Comparison of ENCODE assay signal across 21 cellular contexts in the genomic region with DNA sequence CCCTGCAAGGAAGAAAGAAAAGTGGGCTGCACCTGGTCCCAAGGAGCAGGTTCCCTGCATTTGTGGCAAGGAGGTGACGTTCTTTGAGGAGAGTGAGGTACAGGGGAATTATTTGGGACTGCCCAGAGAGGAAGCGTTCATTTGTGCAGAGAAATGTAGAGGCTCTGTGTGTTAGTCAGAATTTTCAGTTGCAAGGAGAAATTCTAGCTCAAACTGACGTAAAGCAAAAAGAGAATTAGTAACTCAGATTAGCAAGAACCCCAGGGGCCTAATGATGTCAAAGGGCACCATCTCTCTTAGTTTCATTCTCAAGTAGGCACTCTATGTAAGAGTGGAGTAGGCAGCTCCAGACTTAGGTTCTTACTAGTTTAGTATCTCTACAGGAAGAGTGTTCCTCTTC. TPM values are rescaled to one million over a fixed set of nuclear protein-coding genes. Genes with fewer than 3 reads are reported as not detected.
DNase-seq lines count a peak whose midpoint lies in the region; ATAC-seq and TF ChIP-seq lines count a peak whose summit lies in the region.
"Had no signal": no experiment of that assay in that cellular context is flagged by ENCODE, and none has a peak within 500 bp of the region (broad histone marks: within the 10 kb centered on the region; RNA-seq: fewer than 3 reads in every experiment).

No MANE protein-coding gene starts in this region.

- no peak overlapping the region for H3K4me3 Mint-ChIP-seq in activated CD4-positive, alpha-beta T cell treated with anti-CD3 and anti-CD28 coated beads, Interleukin-2, amount 10 ng/mL, durations not matched to agents 24 days and 14 days
- H3K4me3 Mint-ChIP-seq in neural crest cell: peak overlapping the region; percentile 96
- H3K4me3 Mint-ChIP-seq: activated CD8-positive, alpha-beta T cell treated with anti-CD3 and anti-CD28 coated beads, Interleukin-2, amount 10 ng/mL, durations not matched to agents 7 days and 5 days had no signal

- H2AFZ ChIP-seq in PC-9: no peak overlapping the region

- H3K9me3 ChIP-seq in PC-9 (ENCODE audit: insufficient read depth, low read depth): no peaks in the 10 kb centered on the region
- no peaks in the 10 kb centered on the region for H3K9me3 ChIP-seq in body of pancreas
- H3K9me3 ChIP-seq: Peyer's patch had no signal

- H3K4me3 ChIP-seq in PC-9 (peak overlapping the region; percentile 79; the same call in 1 of the 2 replicates), body of pancreas (no peak overlapping the region)
- H3K4me3 ChIP-seq: Peyer's patch had no signal

- H3K36me3 ChIP-seq in PC-9 (ENCODE audit: low read depth) (peaks cover 12% of the 10 kb centered on the region), body of pancreas (replicated peaks in 1 of 2; ENCODE audit: insufficient read depth in 1 of 2, low read depth in 2 of 2) (no peaks in the 10 kb centered on the region)
- H3K36me3 ChIP-seq: Peyer's patch had no signal

- peaks cover 17% of the 10 kb centered on the region for H4K20me1 ChIP-seq in PC-9 (ENCODE audit: insufficient read depth)

- peak overlapping the region; percentile 56 for H3K27ac Mint-ChIP-seq in activated CD4-positive, alpha-beta T cell treated with anti-CD3 and anti-CD28 coated beads, Interleukin-2, amount 10 ng/mL, durations not matched to agents 24 days and 14 days
- no peak overlapping the region for H3K27ac Mint-ChIP-seq in neural crest cell (ENCODE audit: unreplicated experiment)
- H3K27ac Mint-ChIP-seq: activated CD8-positive, alpha-beta T cell treated with anti-CD3 and anti-CD28 coated beads, Interleukin-2, amount 10 ng/mL, durations not matched to agents 7 days and 5 days; CD8-positive, alpha-beta T cell had no signal

- CTCF ChIA-PET in PC-9 (lab: Charles Lee): interaction anchor here (0.6 kb wide), 1 partner anchor 324 kb away, joined by 3 read pairs; no protein-coding TSS in a partner anchor

- ATAC-seq in GM18870 (IDR thresholded peaks at IDR 0.05; ENCODE audit: unreplicated experiment): peak; percentile 20
- no peak for ATAC-seq in GM18517 (IDR thresholded peaks at IDR 0.05; ENCODE audit: unreplicated experiment)
- no peak for ATAC-seq in GM18519 (IDR thresholded peaks at IDR 0.05; ENCODE audit: low FRiP score, unreplicated experiment)
- ATAC-seq in body of pancreas: no peak
- ATAC-seq: activated CD8-positive, alpha-beta T cell treated with anti-CD3 and anti-CD28 coated beads, Interleukin-2, amount 10 ng/mL, durations not matched to agents 7 days and 5 days; CD8-positive, alpha-beta T cell had no signal

- intact Hi-C loops in activated CD4-positive, alpha-beta T cell treated with anti-CD3 and anti-CD28 coated beads, Interleukin-2, amount 10 ng/mL, durations not matched to agents 24 days and 14 days (cut with micrococcal nuclease): loop anchor here (5.0 to 10.0 kb wide), 4 partner anchors 111 to 1324 kb away; a partner anchor contains a TSS
- intact Hi-C loops in PC-9 (cut with micrococcal nuclease; ENCODE audit: unreplicated experiment): loop anchor here (5.0 kb wide), 2 partner anchors 66 to 344 kb away; no protein-coding TSS in a partner anchor
- intact Hi-C loops in body of pancreas (cut with DNase I): no loop called here

- POLR2A ChIA-PET in PC-9 (lab: Charles Lee; ENCODE audit: unreplicated experiment): interaction anchor here (0.5 to 1.0 kb wide), 4 partner anchors 11 to 93 kb away, joined by 3 to 26 read pairs (median 4); no protein-coding TSS in a partner anchor

- H3K9me3 Mint-ChIP-seq in activated CD4-positive, alpha-beta T cell treated with anti-CD3 and anti-CD28 coated beads, Interleukin-2, amount 10 ng/mL, durations not matched to agents 24 days and 14 days: no peaks in the 10 kb centered on the region
- H3K9me3 Mint-ChIP-seq in neural crest cell: no peaks in the 10 kb centered on the region
- H3K9me3 Mint-ChIP-seq: CD8-positive, alpha-beta T cell had no signal

- DNase-seq in activated CD4-positive, alpha-beta T cell treated with anti-CD3 and anti-CD28 coated beads, Interleukin-2, amount 10 ng/mL, durations not matched to agents 24 days and 14 days: no peak
- DNase-seq in activated CD4-positive, alpha-beta T cell treated with anti-CD3 and anti-CD28 coated beads for 48 hours: no peak
- DNase-seq in PC-9: no peak
- DNase-seq in neural crest cell (ENCODE audit: low read depth, low spot score): no peak
- no peak for DNase-seq in body of pancreas
- DNase-seq: activated CD8-positive, alpha-beta T cell treated with anti-CD3 and anti-CD28 coated beads, Interleukin-2, amount 10 ng/mL, durations not matched to agents 7 days and 5 days; CD8-positive, alpha-beta T cell; DND-41; GOT3; hippocampal formation; KBM-7; mesendoderm; NCI-H1092 treated with DMSO at 0.1 percent for 48 hours; NCI-H748 treated with DMSO at 0.1 percent for 48 hours; Peyer's patch; stimulated activated naive CD4-positive, alpha-beta T cell treated with Interleukin-2 at 50 U/mL for 16 hours had no signal

- H3K9me2 ChIP-seq in PC-9 (ENCODE audit: insufficient read depth): no peaks in the 10 kb centered on the region

- peaks cover 19% of the 10 kb centered on the region for H3F3A ChIP-seq in PC-9 (ENCODE audit: insufficient read depth, low read depth)

- peaks cover 11% of the 10 kb centered on the region for H3K27me3 Mint-ChIP-seq in activated CD4-positive, alpha-beta T cell treated with anti-CD3 and anti-CD28 coated beads, Interleukin-2, amount 10 ng/mL, durations not matched to agents 24 days and 14 days
- H3K27me3 Mint-ChIP-seq in neural crest cell (ENCODE audit: low read depth): no peaks in the 10 kb centered on the region

- 94 to 98% methylated on average over 3 of the region's 3 CpGs for WGBS in body of pancreas, 2 donors

- peak overlapping the region; percentile 91 for H3K4me2 ChIP-seq in PC-9

- BruUV-seq in PC-9 (replicated peaks; lab: Mats Ljungman, UMichigan): no TSS peak

- peaks cover 18% of the 10 kb centered on the region for H3K36me3 Mint-ChIP-seq in activated CD4-positive, alpha-beta T cell treated with anti-CD3 and anti-CD28 coated beads, Interleukin-2, amount 10 ng/mL, durations not matched to agents 24 days and 14 days (ENCODE audit: low read depth)
- H3K36me3 Mint-ChIP-seq in neural crest cell (ENCODE audit: low read depth): no peaks in the 10 kb centered on the region

- H3K27me3 ChIP-seq in PC-9 (ENCODE audit: insufficient read depth, low read depth) (no peaks in the 10 kb centered on the region), body of pancreas (no peaks in the 10 kb centered on the region)
- H3K27me3 ChIP-seq: Peyer's patch had no signal

- peaks cover 31% of the 10 kb centered on the region for H3K4me1 Mint-ChIP-seq in activated CD4-positive, alpha-beta T cell treated with anti-CD3 and anti-CD28 coated beads, Interleukin-2, amount 10 ng/mL, durations not matched to agents 24 days and 14 days
- H3K4me1 Mint-ChIP-seq in neural crest cell: peaks cover 34% of the 10 kb centered on the region

- peak overlapping the region; percentile 99 for H3K27ac ChIP-seq in PC-9
- no peak overlapping the region for H3K27ac ChIP-seq in body of pancreas

- H3K79me2 ChIP-seq in PC-9 (ENCODE audit: low read depth): peaks cover 49% of the 10 kb centered on the region

- H3K4me1 ChIP-seq in PC-9 (replicated peaks; ENCODE audit: insufficient read depth) (peaks cover 32% of the 10 kb centered on the region), body of pancreas (peaks cover 23% of the 10 kb centered on the region)

- TF ChIP-seq POLR2A in body of pancreas (IDR thresholded peaks at IDR 0.05): no peak

- TF ChIP-seq CTCF in PC-9 (conservative IDR thresholded peaks at IDR 0.05) (no peak), neural crest cell (conservative IDR thresholded peaks at IDR 0.05) (no peak), body of pancreas (IDR thresholded peaks at IDR 0.05) (no peak)

RNA-seq across cellular contexts. Expression of a gene that starts 2.4 kb away (rescaled TPM):
- 463 TPM in 2 replicates for total RNA-seq in activated CD4-positive, alpha-beta T cell treated with anti-CD3 and anti-CD28 coated beads, Interleukin-2, amount 10 ng/mL, durations not matched to agents 24 days and 14 days
- total RNA-seq in PC-9 (2021): 1,110 and 1,260 TPM in 2 replicates
- total RNA-seq in neural crest cell: 181 and 188 TPM in 2 replicates
- total RNA-seq in body of pancreas: 10 to 100 TPM; 40.2 to 93.1 TPM

RNA-seq across cellular contexts. Expression of a gene that starts 50.7 kb away (rescaled TPM):
- not detected in 2 replicates for total RNA-seq in activated CD4-positive, alpha-beta T cell treated with anti-CD3 and anti-CD28 coated beads, Interleukin-2, amount 10 ng/mL, durations not matched to agents 24 days and 14 days
- total RNA-seq in PC-9 (2021): 0.23 and 0.74 TPM in 2 replicates
- total RNA-seq in neural crest cell: not detected in 2 replicates
- 1 to 10 TPM in 1 of 2 donors, under 1 TPM in 1; 0.33 to 3.4 TPM for total RNA-seq in body of pancreas
- total RNA-seq: A172; activated CD8-positive, alpha-beta T cell treated with anti-CD3 and anti-CD28 coated beads, Interleukin-2, amount 10 ng/mL, durations not matched to agents 7 days and 5 days; CD8-positive, alpha-beta T cell; renal cortical epithelial cell had no signal
